ENCODE assay signal across 10 cellular contexts in the genomic region with DNA sequence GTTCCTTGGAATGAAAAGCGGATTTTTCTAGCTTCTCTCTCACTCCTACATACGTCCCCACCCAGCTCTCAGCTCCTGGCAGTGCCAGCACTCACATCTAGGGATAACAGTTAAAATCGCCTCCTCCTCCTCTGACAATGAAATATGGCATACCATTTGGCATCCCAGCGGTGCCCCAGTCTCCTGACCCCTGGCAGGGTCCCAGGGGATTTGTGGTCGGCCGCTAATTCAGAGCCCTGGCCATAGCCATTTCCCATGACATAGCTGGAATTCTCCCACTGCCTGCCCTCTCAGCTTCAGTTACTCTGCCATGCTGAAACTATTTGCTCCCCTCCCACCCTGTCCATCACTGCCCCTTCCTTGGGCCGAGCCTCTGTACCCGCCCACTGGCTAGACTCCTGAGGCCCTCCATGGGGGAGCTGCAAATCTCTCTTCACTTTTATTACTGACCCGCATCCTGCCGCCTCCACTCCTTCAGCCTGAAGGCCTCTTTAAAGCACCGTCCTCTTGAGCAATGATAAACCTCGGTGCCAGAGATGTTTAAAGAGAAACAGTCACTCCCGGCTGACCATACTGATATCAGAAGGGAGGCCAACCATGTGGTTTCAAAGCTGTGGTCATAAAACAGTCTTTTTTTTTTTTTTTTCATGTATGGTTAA.
DNase-seq lines count a peak whose midpoint lies in the region; ATAC-seq and TF ChIP-seq lines count a peak whose summit lies in the region.
"Had no signal": no experiment of that assay in that cellular context is flagged by ENCODE, and none has a peak within 500 bp of the region (broad histone marks: within the 10 kb centered on the region; RNA-seq: fewer than 3 reads in every experiment).

No MANE protein-coding gene starts in this region.

- CTCF ChIA-PET in AG04450 (lab: Charles Lee) (interaction anchor here (0.6 kb wide), 1 partner anchor 941 kb away, joined by 4 read pairs; no protein-coding TSS in a partner anchor), Panc1 (lab: Charles Lee) (no interaction called here)

- no TSS peak for BruUV-seq in Panc1 (replicated peaks; lab: Mats Ljungman, UMichigan)

- H3K27ac ChIP-seq in AG04450 (ENCODE audit: low read depth, low read length) (peak overlapping the region; percentile 47), Panc1 (ENCODE audit: low read length) (peak overlapping the region; percentile 46), esophagus squamous epithelium (peak overlapping the region; percentile 22 to 74 (median 58))

- intact Hi-C loops in Panc1 (cut with micrococcal nuclease; ENCODE audit: unreplicated experiment) (no loop called here), esophagus squamous epithelium (cut with DNase I) (no loop called here)

- ATAC-seq in Panc1 (peak; percentile 74), GM19023 (IDR thresholded peaks at IDR 0.05; ENCODE audit: unreplicated experiment) (no peak)
- ATAC-seq: activated CD8-positive, alpha-beta memory T cell treated with anti-CD3 and anti-CD28 coated beads, Interleukin-2, amount 10 ng/mL, durations not matched to agents 7 days and 5 days had no signal

- H3K36me3 ChIP-seq in Panc1 (ENCODE audit: control insufficient read depth, insufficient read depth, low read length) (no peaks in the 10 kb centered on the region), esophagus squamous epithelium (no peaks in the 10 kb centered on the region)

- H3K9me3 Mint-ChIP-seq in neural crest cell, result peaks cover 22% of the 10 kb centered on the region

- no peak for TF ChIP-seq POLR2A in esophagus squamous epithelium (IDR thresholded peaks at IDR 0.05)

- in situ Hi-C loops in Panc1 (cut with HindIII; ENCODE audit: low pct_unique_long_range_greater_than_20kb, low sequenced_read_pairs), result no loop called here

- no peak overlapping the region for H3K4me3 Mint-ChIP-seq in neural crest cell
- H3K4me3 Mint-ChIP-seq: activated CD8-positive, alpha-beta memory T cell treated with anti-CD3 and anti-CD28 coated beads, Interleukin-2, amount 10 ng/mL, durations not matched to agents 7 days and 5 days had no signal

- TF ChIP-seq CTCF in AG04450 (IDR thresholded peaks at IDR 0.05; ENCODE audit: low read depth, low read length), result no peak
- TF ChIP-seq CTCF in Panc1 (IDR thresholded peaks at IDR 0.05), result no peak
- TF ChIP-seq CTCF in esophagus squamous epithelium (IDR thresholded peaks at IDR 0.05), result no peak
- TF ChIP-seq CTCF in neural crest cell (conservative IDR thresholded peaks at IDR 0.05), result no peak

- H3K27me3 ChIP-seq in AG04450 (ENCODE audit: control insufficient read depth, insufficient read depth, low read length) (no peaks in the 10 kb centered on the region), Panc1 (ENCODE audit: control insufficient read depth, insufficient read depth, low read length) (no peaks in the 10 kb centered on the region), esophagus squamous epithelium (no peaks in the 10 kb centered on the region)

- H3K36me3 Mint-ChIP-seq in neural crest cell (ENCODE audit: low read depth), result peaks cover 10% of the 10 kb centered on the region
- H3K36me3 Mint-ChIP-seq: activated CD8-positive, alpha-beta memory T cell treated with anti-CD3 and anti-CD28 coated beads, Interleukin-2, amount 10 ng/mL, durations not matched to agents 7 days and 5 days had no signal

- H3K9me3 ChIP-seq in AG04450 (ENCODE audit: control insufficient read depth, insufficient read depth, low read length) (no peaks in the 10 kb centered on the region; the same call in 1 of the 2 replicates), Panc1 (ENCODE audit: control insufficient read depth, insufficient read depth, low read depth, low read length) (peaks cover 14% of the 10 kb centered on the region; the same call in 1 of the 2 replicates), esophagus squamous epithelium (peaks cover 0 to 19% (median 7%) of the 10 kb centered on the region in 3 donors)

- peak overlapping the region; percentile 59 for H3K27ac Mint-ChIP-seq in neural crest cell (ENCODE audit: unreplicated experiment)
- H3K27ac Mint-ChIP-seq: activated CD8-positive, alpha-beta memory T cell treated with anti-CD3 and anti-CD28 coated beads, Interleukin-2, amount 10 ng/mL, durations not matched to agents 7 days and 5 days had no signal

- POLR2A ChIA-PET in AG04450 (lab: Yijun Ruan, JAX) (no interaction called here), Panc1 (lab: Charles Lee) (no interaction called here)

- H3K27me3 Mint-ChIP-seq in neural crest cell (ENCODE audit: low read depth), result no peaks in the 10 kb centered on the region
- H3K27me3 Mint-ChIP-seq: activated CD8-positive, alpha-beta memory T cell treated with anti-CD3 and anti-CD28 coated beads, Interleukin-2, amount 10 ng/mL, durations not matched to agents 7 days and 5 days had no signal

- no peak overlapping the region for H3K4me3 ChIP-seq in AG04450 (ENCODE audit: low read depth, low read length)
- H3K4me3 ChIP-seq in Panc1 (ENCODE audit: low read depth in 2 of 2, low read length in 2 of 2), result no peak overlapping the region
- peak overlapping the region in 1 of 4 donors; percentile 4 for H3K4me3 ChIP-seq in esophagus squamous epithelium

- WGBS in esophagus squamous epithelium, 2 donors, result 33 to 54% methylated on average over 13 of the region's 13 CpGs

- peaks cover 14% of the 10 kb centered on the region for H3K4me1 Mint-ChIP-seq in neural crest cell
- H3K4me1 Mint-ChIP-seq: activated CD8-positive, alpha-beta memory T cell treated with anti-CD3 and anti-CD28 coated beads, Interleukin-2, amount 10 ng/mL, durations not matched to agents 7 days and 5 days had no signal

- DNase-seq in AG04450 (ENCODE audit: low read depth, low spot score) (peak; percentile 41), Panc1 (ENCODE audit: low read depth, low spot score) (no peak), esophagus squamous epithelium (lab: John Stamatoyannopoulos, UW) (no peak), neural crest cell (ENCODE audit: low read depth, low spot score) (no peak), NCI-H748 treated with DMSO at 0.1 percent for 48 hours (lab: John Stamatoyannopoulos, UW) (no peak), NCI-H2227 (lab: John Stamatoyannopoulos, UW; ENCODE audit: unreplicated experiment) (no peak), activated gamma-delta T cell treated with Interleukin-2 at 50 U/mL for 16 hours (no peak)
- DNase-seq: activated CD8-positive, alpha-beta memory T cell treated with anti-CD3 and anti-CD28 coated beads, Interleukin-2, amount 10 ng/mL, durations not matched to agents 7 days and 5 days; MV-4-11 had no signal

- H3K4me1 ChIP-seq in Panc1 (ENCODE audit: control insufficient read depth, insufficient read depth, low read length), result peaks cover 2% of the 10 kb centered on the region; the same call in 1 of the 2 replicates
- H3K4me1 ChIP-seq in esophagus squamous epithelium, result peaks cover 4 to 41% (median 14%) of the 10 kb centered on the region in 3 donors
